1 cellular context compared by ENCODE assay signal in genomic region chr19:16143399-16144215, GRCh38.
TF ChIP-seq lines count a peak whose summit lies in the region.

TSS of gene HSH2D (plus strand) at chr19:16143685. CDS start at chr19:16148751, 5,066 bp downstream.

TF ChIP-seq in IMR-90, 13 proteins besides CTCF, POLR2A, EP300 and RAD21 (continued from another document):
- TF ChIP-seq RFX5 (IDR thresholded peaks at IDR 0.05; ENCODE audit: low read depth, low read length) (no peak), CEBPB (IDR thresholded peaks at IDR 0.05; ENCODE audit: low read depth, low read length) (no peak), RCOR1 (IDR thresholded peaks at IDR 0.05; ENCODE audit: insufficient replicate concordance, low read length) (no peak), MAZ (IDR thresholded peaks at IDR 0.05; ENCODE audit: borderline replicate concordance, low read depth, low read length) (no peak), USF2 (IDR thresholded peaks at IDR 0.05; ENCODE audit: low read depth, low read length) (no peak), ELK1 (IDR thresholded peaks at IDR 0.05; ENCODE audit: borderline replicate concordance, low read depth, low read length) (no peak)
